8 cellular contexts compared by ENCODE assay signal in the genomic region with DNA sequence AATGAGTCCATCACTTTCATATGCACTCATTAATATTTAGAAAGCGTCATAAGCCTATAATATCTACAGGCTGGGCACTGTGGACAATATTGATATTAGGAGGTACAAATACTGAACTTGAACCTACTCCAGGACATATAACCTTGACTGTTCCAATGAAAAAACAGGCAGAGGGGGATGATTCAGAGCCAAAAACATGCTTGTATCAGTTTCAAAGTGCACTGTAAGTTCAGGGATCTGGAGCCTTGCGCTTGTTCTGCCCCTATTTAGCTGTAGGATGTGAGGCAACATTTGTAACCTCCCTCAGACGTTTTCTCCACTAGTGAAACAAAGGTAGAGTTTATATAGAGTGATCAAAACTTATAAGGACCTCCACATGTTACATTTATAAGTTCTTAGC.
"Had no signal": no experiment of that assay in that cellular context is flagged by ENCODE, and none has a peak within 500 bp of the region (broad histone marks: within the 10 kb centered on the region; RNA-seq: fewer than 3 reads in every experiment).

No MANE protein-coding gene starts in this region.

- ATAC-seq: GM12878 had no signal

- FAIRE-seq: G401.6, GM12878, GM12891, GM12892, GM18507, GM19239 had no signal

- DNase-seq: GDM1, GF-D8 had no signal

- H3K4me3 ChIP-seq: GM12878 had no signal
